In genomic region chr18:52288403-52289004, GRCh38 we compare ENCODE assay signal across 1 cellular context.
TF ChIP-seq lines count a peak whose summit lies in the region.

No MANE protein-coding gene starts in this region.

TF ChIP-seq in GM23338, 12 proteins besides CTCF, POLR2A, EP300 and RAD21 (continued from another document):
- TF ChIP-seq REST (IDR thresholded peaks at IDR 0.05; ENCODE audit: unreplicated experiment): no peak
- TF ChIP-seq JUNB (IDR thresholded peaks at IDR 0.05; ENCODE audit: unreplicated experiment): no peak
- TF ChIP-seq CREB1 (CRISPR knock-in tag; IDR thresholded peaks at IDR 0.05; ENCODE audit: low read depth): no peak
- no peak for TF ChIP-seq EZH2phosphoT487 (IDR thresholded peaks at IDR 0.05; ENCODE audit: unreplicated experiment)
TF ChIP-seq in GM23338: peak in this region for 0.
